14 cellular contexts compared by ENCODE assay signal in genomic region chr21:34861302-34861701, GRCh38.
"Had no signal": no experiment of that assay in that cellular context is flagged by ENCODE, and none has a peak within 500 bp of the region (broad histone marks: within the 10 kb centered on the region; RNA-seq: fewer than 3 reads in every experiment).

No MANE protein-coding gene starts in this region.

- ATAC-seq: gastrocnemius medialis, left lung, psoas muscle, right lobe of liver had no signal

- H3K27ac ChIP-seq: colonic mucosa, left lung, psoas muscle, right lobe of liver, spleen, suprapubic skin had no signal

- H3K27me3 ChIP-seq: colonic mucosa, gastrocnemius medialis, left lung, right lobe of liver, spleen, suprapubic skin had no signal

- H3K4me3 ChIP-seq: colonic mucosa, gastrocnemius medialis, left lung, psoas muscle, right lobe of liver, spleen, suprapubic skin had no signal

- DNase-seq: activated CD8-positive, alpha-beta memory T cell treated with anti-CD3 and anti-CD28 coated beads for 24 hours; colonic mucosa; effector CD4-positive, alpha-beta T cell; gastrocnemius medialis; left lung; mesendoderm; psoas muscle; right lobe of liver; spleen; stimulated activated CD4-positive, alpha-beta T cell treated with anti-CD3 and anti-CD28 coated beads, Interleukin-1b, Interleukin-23, amount 100 ng/mL, for 48 hours; stimulated activated naive CD4-positive, alpha-beta T cell; SW 1271; T1000 had no signal

- H3K9me3 ChIP-seq: colonic mucosa, gastrocnemius medialis, left lung, psoas muscle, right lobe of liver, spleen, suprapubic skin had no signal
